ENCODE assay signal across 37 cellular contexts in the genomic region with DNA sequence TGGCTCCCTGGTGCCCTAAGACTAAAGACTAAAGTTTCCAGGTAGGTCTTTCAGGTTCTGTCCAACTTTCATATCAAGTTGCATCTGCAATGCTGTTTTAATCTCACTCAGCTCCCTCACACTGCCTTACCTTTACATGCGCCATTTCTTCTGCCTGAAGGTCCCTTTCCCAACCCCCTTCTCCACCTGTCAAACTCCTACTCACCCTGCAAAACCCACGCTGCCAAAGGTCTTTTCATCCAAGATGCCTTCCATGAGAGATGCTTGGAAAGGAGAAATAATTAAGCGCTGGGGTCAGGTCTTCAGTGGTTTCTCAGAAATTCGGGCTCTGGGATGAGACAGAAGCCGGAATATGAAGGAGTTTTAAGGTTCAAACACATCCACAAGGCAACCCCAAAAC.
"Had no signal": no experiment of that assay in that cellular context is flagged by ENCODE, and none has a peak within 500 bp of the region (broad histone marks: within the 10 kb centered on the region; RNA-seq: fewer than 3 reads in every experiment).

No MANE protein-coding gene starts in this region.

- H3K27ac ChIP-seq: adrenal gland, ascending aorta, body of pancreas, brain microvascular endothelial cell, breast epithelium, cardiac muscle cell had no signal

- H3K36me3 ChIP-seq: adrenal gland, ascending aorta, brain microvascular endothelial cell, breast epithelium, cardiac muscle cell had no signal

- H3K9me3 ChIP-seq: adrenal gland, ascending aorta, body of pancreas had no signal

- H3K27me3 ChIP-seq: adrenal gland, ascending aorta, body of pancreas, brain microvascular endothelial cell, breast epithelium, cardiac muscle cell had no signal

- H3K4me3 Mint-ChIP-seq: activated naive CD4-positive, alpha-beta T cell treated with anti-CD3 and anti-CD28 coated beads for 36 hours; activated naive CD4-positive, alpha-beta T cell treated with anti-CD3 and anti-CD28 coated beads, Interleukin-2, amount 10 ng/mL, durations not matched to agents 7 days and 5 days; activated naive CD4-positive, alpha-beta T cell treated with anti-CD3 and anti-CD28 coated beads, Interleukin-2, amount 50 U/mL, for 24 hours; activated naive CD8-positive, alpha-beta T cell; activated naive CD8-positive, alpha-beta T cell treated with anti-CD3 and anti-CD28 coated beads for 36 hours; activated naive CD8-positive, alpha-beta T cell treated with anti-CD3 and anti-CD28 coated beads, Interleukin-2, amount 10 ng/mL, durations not matched to agents 7 days and 5 days; activated naive CD8-positive, alpha-beta T cell treated with anti-CD3 and anti-CD28 coated beads, Interleukin-2, amount 50 U/mL, for 24 hours; activated T-cell treated with anti-CD3 and anti-CD28 coated beads, Interleukin-2, amount 50 U/mL, for 24 hours; activated T-cell treated with anti-CD3 and anti-CD28 coated beads, Interleukin-2, amount 50 U/mL, for 4 hours; activated T-cell treated with anti-CD3 and anti-CD28 coated beads, Interleukin-2, amount 50 U/mL, for 72 hours; activated T-helper 1 cell treated with anti-CD3 and anti-CD28 coated beads, Interleukin-12 subunit alpha, Interleukin-12 subunit beta, Interleukin-2, Interleukin-4 antibody, amounts not matched to agents 30 ng/mL and 10 ng/mL and 1 ng/mL, durations not matched to agents 14 hours and 24 hours and 36 hours; activated T-helper 17 cell treated with anti-CD3 and anti-CD28 coated beads, Interleukin-2, amount 50 U/mL, for 72 hours; brain; central memory CD8-positive, alpha-beta T cell had no signal

- DNase-seq: activated effector memory CD4-positive, alpha-beta T cell treated with anti-CD3 and anti-CD28 coated beads, Interleukin-2, amount 50 U/mL, for 16 hours; activated effector memory CD4-positive, alpha-beta T cell treated with Interleukin-2 at 50 U/mL for 16 hours; activated gamma-delta T cell; activated gamma-delta T cell treated with Interleukin-2 at 50 U/mL for 16 hours; activated naive CD4-positive, alpha-beta T cell; activated naive CD4-positive, alpha-beta T cell treated with anti-CD3 and anti-CD28 coated beads for 36 hours; activated naive CD4-positive, alpha-beta T cell treated with anti-CD3 and anti-CD28 coated beads, Interleukin-2, amount 10 ng/mL, durations not matched to agents 7 days and 5 days; activated naive CD4-positive, alpha-beta T cell treated with anti-CD3 and anti-CD28 coated beads, Interleukin-2, amount 50 U/mL, for 16 hours; activated naive CD4-positive, alpha-beta T cell treated with Interleukin-2 at 50 U/mL for 16 hours; activated naive CD8-positive, alpha-beta T cell treated with anti-CD3 and anti-CD28 coated beads for 36 hours; activated naive CD8-positive, alpha-beta T cell treated with anti-CD3 and anti-CD28 coated beads, Interleukin-2, amount 10 ng/mL, durations not matched to agents 7 days and 5 days; activated naive CD8-positive, alpha-beta T cell treated with anti-CD3 and anti-CD28 coated beads, Interleukin-2, amount 50 U/mL, for 24 hours; activated T-cell treated with anti-CD3 and anti-CD28 coated beads, Interleukin-2, amount 50 U/mL, for 24 hours; activated T-cell treated with anti-CD3 and anti-CD28 coated beads, Interleukin-2, amount 50 U/mL, for 4 hours; activated T-cell treated with anti-CD3 and anti-CD28 coated beads, Interleukin-2, amount 50 U/mL, for 48 hours; activated T-cell treated with anti-CD3 and anti-CD28 coated beads, Interleukin-2, amount 50 U/mL, for 72 hours; adrenal gland; amniotic stem cell; amygdala; anterior cingulate cortex; aorta; body of pancreas; brain microvascular endothelial cell; caudate nucleus; central memory CD4-positive, alpha-beta T cell; cerebellar nuclear complex had no signal

- H3K9me3 Mint-ChIP-seq: activated naive CD4-positive, alpha-beta T cell treated with anti-CD3 and anti-CD28 coated beads, Interleukin-2, amount 10 ng/mL, durations not matched to agents 7 days and 5 days; activated naive CD4-positive, alpha-beta T cell treated with anti-CD3 and anti-CD28 coated beads, Interleukin-2, amount 50 U/mL, for 24 hours; activated naive CD8-positive, alpha-beta T cell treated with anti-CD3 and anti-CD28 coated beads for 36 hours; activated naive CD8-positive, alpha-beta T cell treated with anti-CD3 and anti-CD28 coated beads, Interleukin-2, amount 10 ng/mL, durations not matched to agents 7 days and 5 days; activated naive CD8-positive, alpha-beta T cell treated with anti-CD3 and anti-CD28 coated beads, Interleukin-2, amount 50 U/mL, for 24 hours; activated T-cell treated with anti-CD3 and anti-CD28 coated beads, Interleukin-2, amount 50 U/mL, for 24 hours; activated T-cell treated with anti-CD3 and anti-CD28 coated beads, Interleukin-2, amount 50 U/mL, for 4 hours; activated T-helper 1 cell treated with anti-CD3 and anti-CD28 coated beads, Interleukin-12 subunit alpha, Interleukin-12 subunit beta, Interleukin-2, Interleukin-4 antibody, amounts not matched to agents 30 ng/mL and 10 ng/mL and 1 ng/mL, durations not matched to agents 14 hours and 24 hours and 36 hours; activated T-helper 17 cell treated with anti-CD3 and anti-CD28 coated beads, Interleukin-2, amount 50 U/mL, for 72 hours; activated T-helper 2 cell treated with anti-CD3 and anti-CD28 coated beads, Interferon-gamma antibody, Interleukin-2, Interleukin-4, amounts not matched to agents 10 μg/mL and 5 μg/mL and 100 μg/mL, durations not matched to agents 14 hours and 24 hours and 36 hours; central memory CD8-positive, alpha-beta T cell had no signal

- H3K4me3 ChIP-seq: adrenal gland, ascending aorta, body of pancreas, breast epithelium, cardiac muscle cell had no signal

- ATAC-seq: activated naive CD4-positive, alpha-beta T cell treated with anti-CD3 and anti-CD28 coated beads, Interleukin-2, amount 50 U/mL, for 72 hours; activated naive CD8-positive, alpha-beta T cell treated with anti-CD3 and anti-CD28 coated beads, Interleukin-2, amount 50 U/mL, for 24 hours; activated T-cell treated with anti-CD3 and anti-CD28 coated beads, Interleukin-2, amount 50 U/mL, for 4 hours; activated T-cell treated with anti-CD3 and anti-CD28 coated beads, Interleukin-2, amount 50 U/mL, for 72 hours; activated T-helper 17 cell treated with anti-CD3 and anti-CD28 coated beads, Interleukin-2, amount 50 U/mL, for 72 hours; body of pancreas had no signal

- H3K4me1 ChIP-seq: adrenal gland, ascending aorta, body of pancreas, breast epithelium had no signal

- H3K36me3 Mint-ChIP-seq: activated naive CD4-positive, alpha-beta T cell treated with anti-CD3 and anti-CD28 coated beads, Interleukin-2, amount 10 ng/mL, durations not matched to agents 7 days and 5 days; activated naive CD4-positive, alpha-beta T cell treated with anti-CD3 and anti-CD28 coated beads, Interleukin-2, amount 50 U/mL, for 24 hours; activated naive CD4-positive, alpha-beta T cell treated with anti-CD3 and anti-CD28 coated beads, Interleukin-2, amount 50 U/mL, for 72 hours; activated naive CD8-positive, alpha-beta T cell treated with anti-CD3 and anti-CD28 coated beads for 36 hours; activated naive CD8-positive, alpha-beta T cell treated with anti-CD3 and anti-CD28 coated beads, Interleukin-2, amount 10 ng/mL, durations not matched to agents 7 days and 5 days; brain had no signal

- H3K4me1 Mint-ChIP-seq: activated naive CD4-positive, alpha-beta T cell treated with anti-CD3 and anti-CD28 coated beads, Interleukin-2, amount 10 ng/mL, durations not matched to agents 7 days and 5 days; activated naive CD4-positive, alpha-beta T cell treated with anti-CD3 and anti-CD28 coated beads, Interleukin-2, amount 50 U/mL, for 24 hours; activated naive CD8-positive, alpha-beta T cell treated with anti-CD3 and anti-CD28 coated beads for 36 hours; activated naive CD8-positive, alpha-beta T cell treated with anti-CD3 and anti-CD28 coated beads, Interleukin-2, amount 50 U/mL, for 24 hours; activated T-helper 17 cell treated with anti-CD3 and anti-CD28 coated beads, Interleukin-2, amount 50 U/mL, for 72 hours; central memory CD8-positive, alpha-beta T cell had no signal

- H3K27ac Mint-ChIP-seq: activated naive CD4-positive, alpha-beta T cell treated with anti-CD3 and anti-CD28 coated beads for 36 hours; activated naive CD4-positive, alpha-beta T cell treated with anti-CD3 and anti-CD28 coated beads, Interleukin-2, amount 10 ng/mL, durations not matched to agents 7 days and 5 days; activated naive CD4-positive, alpha-beta T cell treated with anti-CD3 and anti-CD28 coated beads, Interleukin-2, amount 50 U/mL, for 24 hours; activated naive CD4-positive, alpha-beta T cell treated with anti-CD3 and anti-CD28 coated beads, Interleukin-2, amount 50 U/mL, for 72 hours; activated naive CD8-positive, alpha-beta T cell; activated naive CD8-positive, alpha-beta T cell treated with anti-CD3 and anti-CD28 coated beads for 36 hours; activated naive CD8-positive, alpha-beta T cell treated with anti-CD3 and anti-CD28 coated beads, Interleukin-2, amount 10 ng/mL, durations not matched to agents 7 days and 5 days; activated naive CD8-positive, alpha-beta T cell treated with anti-CD3 and anti-CD28 coated beads, Interleukin-2, amount 50 U/mL, for 24 hours; activated T-cell treated with anti-CD3 and anti-CD28 coated beads, Interleukin-2, amount 50 U/mL, for 24 hours; activated T-cell treated with anti-CD3 and anti-CD28 coated beads, Interleukin-2, amount 50 U/mL, for 72 hours; activated T-helper 1 cell treated with anti-CD3 and anti-CD28 coated beads, Interleukin-12 subunit alpha, Interleukin-12 subunit beta, Interleukin-2, Interleukin-4 antibody, amounts not matched to agents 30 ng/mL and 10 ng/mL and 1 ng/mL, durations not matched to agents 14 hours and 24 hours and 36 hours; activated T-helper 17 cell treated with anti-CD3 and anti-CD28 coated beads, Interleukin-2, amount 50 U/mL, for 72 hours; activated T-helper 2 cell treated with anti-CD3 and anti-CD28 coated beads, Interferon-gamma antibody, Interleukin-2, Interleukin-4, amounts not matched to agents 10 μg/mL and 5 μg/mL and 100 μg/mL, durations not matched to agents 14 hours and 24 hours and 36 hours had no signal
